Comparison of ENCODE assay signal across 9 cellular contexts in genomic region chr2:8472545-8473361, GRCh38.
DNase-seq lines count a peak whose midpoint lies in the region; ATAC-seq and TF ChIP-seq lines count a peak whose summit lies in the region.
"Had no signal": no experiment of that assay in that cellular context is flagged by ENCODE, and none has a peak within 500 bp of the region (broad histone marks: within the 10 kb centered on the region; RNA-seq: fewer than 3 reads in every experiment).

No MANE protein-coding gene starts in this region.

- no peak for TF ChIP-seq CTCF in lower lobe of right lung (IDR thresholded peaks at IDR 0.05)
- TF ChIP-seq CTCF in GM20000 (IDR thresholded peaks at IDR 0.05; ENCODE audit: extremely low read depth, missing control alignments) = no peak

- H3K4me3 ChIP-seq in lower lobe of right lung = no peak overlapping the region
- H3K4me3 ChIP-seq: transverse colon had no signal

- no peaks in the 10 kb centered on the region for H3K36me3 ChIP-seq in lower lobe of right lung
- H3K36me3 ChIP-seq: transverse colon had no signal

- H3K9me3 ChIP-seq in lower lobe of right lung = no peaks in the 10 kb centered on the region
- H3K9me3 ChIP-seq: transverse colon had no signal

- peak; percentile 35 for ATAC-seq in GM18867 (IDR thresholded peaks at IDR 0.05; ENCODE audit: unreplicated experiment)
- peak; percentile 37 for ATAC-seq in HG02610 (IDR thresholded peaks at IDR 0.05; ENCODE audit: unreplicated experiment)
- ATAC-seq in lower lobe of right lung = peak; percentile 43 to 49
- no peak for ATAC-seq in left colon

- peaks cover 41% of the 10 kb centered on the region for H3K4me1 ChIP-seq in lower lobe of right lung

- peak; percentile 58 for DNase-seq in NOMO-1 treated with DMSO at 0.1 percent for 48 hours (lab: John Stamatoyannopoulos, UW; ENCODE audit: unreplicated experiment)
- no peak for DNase-seq in lower lobe of right lung
- DNase-seq in left colon = no peak
- DNase-seq in stimulated activated CD4-positive, alpha-beta T cell treated with anti-CD3 and anti-CD28 coated beads, Interleukin-4, amount 100 ng/mL, for 1 hour = no peak
- no peak for DNase-seq in retina
- DNase-seq in GM20000 (ENCODE audit: low spot score) = no peak
- DNase-seq: transverse colon had no signal

- intact Hi-C loops in lower lobe of right lung (cut with DNase I) = no loop called here
- intact Hi-C loops in left colon (cut with DNase I, micrococcal nuclease) = no loop called here

- H3K27ac ChIP-seq in lower lobe of right lung = no peak overlapping the region

- no peaks in the 10 kb centered on the region for H3K27me3 ChIP-seq in lower lobe of right lung (ENCODE audit: low read depth)
- H3K27me3 ChIP-seq: transverse colon had no signal
